In genomic region chr9:112680731-112681402, GRCh38 we compare ENCODE assay signal across 20 cellular contexts.
"Had no signal": no experiment of that assay in that cellular context is flagged by ENCODE, and none has a peak within 500 bp of the region (broad histone marks: within the 10 kb centered on the region; RNA-seq: fewer than 3 reads in every experiment).

No MANE protein-coding gene starts in this region.

- H3K4me3 Mint-ChIP-seq: activated CD4-positive, alpha-beta T cell treated with anti-CD3 and anti-CD28 coated beads, Interleukin-2, amount 10 ng/mL, durations not matched to agents 7 days and 5 days; activated naive CD4-positive, alpha-beta T cell treated with anti-CD3 and anti-CD28 coated beads, Interleukin-2, amount 10 ng/mL, durations not matched to agents 7 days and 5 days; activated naive CD8-positive, alpha-beta T cell treated with anti-CD3 and anti-CD28 coated beads, Interleukin-2, amount 50 U/mL, for 24 hours; central memory CD8-positive, alpha-beta T cell; natural killer cell; type B pancreatic cell had no signal

- H3K4me1 ChIP-seq: colonic mucosa, lower lobe of right lung, prostate gland, right atrium auricular region, stomach had no signal

- H3K4me3 ChIP-seq: colonic mucosa, lower lobe of right lung, prostate gland, right atrium auricular region, stomach had no signal

- H3K27me3 ChIP-seq: brain microvascular endothelial cell, colonic mucosa, right atrium auricular region, stomach had no signal

- H3K27me3 Mint-ChIP-seq: activated CD4-positive, alpha-beta T cell treated with anti-CD3 and anti-CD28 coated beads, Interleukin-2, amount 10 ng/mL, durations not matched to agents 7 days and 5 days; activated naive CD8-positive, alpha-beta T cell treated with anti-CD3 and anti-CD28 coated beads, Interleukin-2, amount 50 U/mL, for 24 hours; central memory CD8-positive, alpha-beta T cell; type B pancreatic cell had no signal

- ATAC-seq: activated naive CD8-positive, alpha-beta T cell treated with anti-CD3 and anti-CD28 coated beads, Interleukin-2, amount 50 U/mL, for 24 hours; lower lobe of right lung; natural killer cell had no signal

- H3K9me3 Mint-ChIP-seq: type B pancreatic cell had no signal

- H3K27ac Mint-ChIP-seq: activated CD4-positive, alpha-beta T cell treated with anti-CD3 and anti-CD28 coated beads, Interleukin-2, amount 10 ng/mL, durations not matched to agents 7 days and 5 days; activated naive CD4-positive, alpha-beta T cell treated with anti-CD3 and anti-CD28 coated beads, Interleukin-2, amount 10 ng/mL, durations not matched to agents 7 days and 5 days; activated naive CD8-positive, alpha-beta T cell treated with anti-CD3 and anti-CD28 coated beads, Interleukin-2, amount 50 U/mL, for 24 hours; natural killer cell; type B pancreatic cell had no signal

- H3K9me3 ChIP-seq: colonic mucosa, prostate gland had no signal

- H3K36me3 ChIP-seq: brain microvascular endothelial cell, colonic mucosa, prostate gland, right atrium auricular region had no signal

- H3K4me1 Mint-ChIP-seq: central memory CD8-positive, alpha-beta T cell had no signal

- H3K27ac ChIP-seq: brain microvascular endothelial cell, colonic mucosa, lower lobe of right lung, prostate gland, right atrium auricular region, stomach had no signal

- DNase-seq: activated CD4-positive, alpha-beta T cell treated with anti-CD3 and anti-CD28 coated beads, Interleukin-2, amount 10 ng/mL, durations not matched to agents 7 days and 5 days; activated CD8-positive, alpha-beta memory T cell treated with anti-CD3 and anti-CD28 coated beads, Interleukin-2, amount 50 U/mL, for 4 hours; activated effector memory CD4-positive, alpha-beta T cell treated with Interleukin-2 at 50 U/mL for 16 hours; activated naive CD4-positive, alpha-beta T cell treated with anti-CD3 and anti-CD28 coated beads, Interleukin-2, amount 10 ng/mL, durations not matched to agents 7 days and 5 days; activated naive CD8-positive, alpha-beta T cell treated with anti-CD3 and anti-CD28 coated beads, Interleukin-2, amount 50 U/mL, for 24 hours; activated T-cell treated with anti-CD3 and anti-CD28 coated beads, Interleukin-2, amount 50 U/mL, for 48 hours; aorta; brain microvascular endothelial cell; colonic mucosa; erythroblast; foreskin melanocyte; lower lobe of right lung; natural killer cell; stimulated activated CD4-positive, alpha-beta T cell treated with anti-CD3 and anti-CD28 coated beads, Interleukin-2, amount 100 ng/mL, for 24 hours; stomach; T1000 had no signal
